8 cellular contexts compared by ENCODE assay signal in genomic region chr19:1847684-1848398, GRCh38. TPM values are rescaled to one million over a fixed set of nuclear protein-coding genes. Genes with fewer than 3 reads are reported as not detected.
DNase-seq lines count a peak whose midpoint lies in the region; ATAC-seq and TF ChIP-seq lines count a peak whose summit lies in the region.

No MANE protein-coding gene starts in this region.

- no peak for TF ChIP-seq CTCF in DND-41 (IDR thresholded peaks at IDR 0.05; ENCODE audit: borderline replicate concordance, extremely low read depth, low read length, poor library complexity, severe bottlenecking)

- H3K9ac ChIP-seq in DND-41 (ENCODE audit: low read depth, low read length): peak overlapping the region; percentile 97

- H2AFZ ChIP-seq in DND-41 (ENCODE audit: low read depth, low read length): peak overlapping the region; percentile 94

- peaks cover 69% of the 10 kb centered on the region for H4K20me1 ChIP-seq in DND-41 (ENCODE audit: insufficient read depth, low read length)

- H3K9me3 ChIP-seq in DND-41 (ENCODE audit: insufficient read depth, low read length, severe bottlenecking): no peaks in the 10 kb centered on the region

- H3K27me3 Mint-ChIP-seq in activated naive CD8-positive, alpha-beta T cell treated with anti-CD3 and anti-CD28 coated beads for 36 hours: no peaks in the 10 kb centered on the region

- H3K27ac ChIP-seq in DND-41 (ENCODE audit: low read length): peak overlapping the region; percentile 100

- peaks cover 43% of the 10 kb centered on the region for H3K36me3 ChIP-seq in DND-41 (ENCODE audit: insufficient read depth, low read length)

- H3K9me3 Mint-ChIP-seq in activated naive CD8-positive, alpha-beta T cell treated with anti-CD3 and anti-CD28 coated beads for 36 hours: no peaks in the 10 kb centered on the region

- H3K27me3 ChIP-seq in DND-41 (ENCODE audit: insufficient read depth, low read length, poor library complexity): no peaks in the 10 kb centered on the region

- peak overlapping the region; percentile 99 for H3K4me2 ChIP-seq in DND-41 (ENCODE audit: insufficient read depth, low read length)

- ATAC-seq in DND-41 (ENCODE audit: insufficient read depth, low read depth) (peak; percentile 28), GM21528 (IDR thresholded peaks at IDR 0.05; ENCODE audit: low FRiP score, unreplicated experiment) (peak; percentile 26), HG02678 (IDR thresholded peaks at IDR 0.05; ENCODE audit: unreplicated experiment) (no peak)

- peaks cover 11% of the 10 kb centered on the region for H3K36me3 Mint-ChIP-seq in activated naive CD8-positive, alpha-beta T cell treated with anti-CD3 and anti-CD28 coated beads for 36 hours

- H3K4me1 Mint-ChIP-seq in activated naive CD8-positive, alpha-beta T cell treated with anti-CD3 and anti-CD28 coated beads for 36 hours: peaks cover 43% of the 10 kb centered on the region

- H3K79me2 ChIP-seq in DND-41 (ENCODE audit: insufficient read depth, low read length): peaks cover 74% of the 10 kb centered on the region

- H3K4me1 ChIP-seq in DND-41 (ENCODE audit: insufficient read depth, low read length): peaks cover 56% of the 10 kb centered on the region

- H3K27ac Mint-ChIP-seq in activated naive CD8-positive, alpha-beta T cell treated with anti-CD3 and anti-CD28 coated beads for 36 hours: peak overlapping the region; percentile 94

- H3K4me3 Mint-ChIP-seq in activated naive CD8-positive, alpha-beta T cell treated with anti-CD3 and anti-CD28 coated beads for 36 hours: peak overlapping the region; percentile 92

- H3K4me3 ChIP-seq in DND-41 (ENCODE audit: low read depth in 1 of 2, low read length in 2 of 2): peak overlapping the region; percentile 99 to 100
- H3K4me3 ChIP-seq in skeletal muscle cell (ENCODE audit: low read depth, low read length): peak overlapping the region; percentile 96

- DNase-seq in DND-41: no peak
- DNase-seq in LHCN-M2 (ENCODE audit: low read depth): peak; percentile 29
- peak; percentile 61 for DNase-seq in activated naive CD8-positive, alpha-beta T cell treated with anti-CD3 and anti-CD28 coated beads for 36 hours
- DNase-seq in hepatic stellate cell (ENCODE audit: low spot score): peak; percentile 60
- no peak for DNase-seq in skeletal muscle cell (ENCODE audit: low read depth)
- no peak for DNase-seq in NCI-H446 (lab: John Stamatoyannopoulos, UW)

RNA-seq across cellular contexts. Expression of gene REXO1, which starts 0.4 kb away (rescaled TPM):
- 8.7 and 9.0 TPM in 2 replicates for total RNA-seq in LHCN-M2 (2014; rRNA removed)
- polyA plus RNA-seq in LHCN-M2 (2012): 15.1 TPM
- 10 to 100 TPM; 53.1 to 54.2 TPM for total RNA-seq in activated naive CD8-positive, alpha-beta T cell treated with anti-CD3 and anti-CD28 coated beads for 36 hours

RNA-seq across cellular contexts. Expression of gene KLF16, which starts 15.5 kb away (rescaled TPM):
- total RNA-seq in LHCN-M2 (2014; rRNA removed): 9.4 and 13.6 TPM in 2 replicates
- 19.1 TPM for polyA plus RNA-seq in LHCN-M2 (2012)
- 10 to 100 TPM; 37.9 to 39.0 TPM for total RNA-seq in activated naive CD8-positive, alpha-beta T cell treated with anti-CD3 and anti-CD28 coated beads for 36 hours

RNA-seq across cellular contexts. Expression of gene ATP8B3, which starts 35.8 kb away (rescaled TPM):
- total RNA-seq in LHCN-M2 (2014; rRNA removed): 4.9 and 6.5 TPM in 2 replicates
- 4.6 TPM for polyA plus RNA-seq in LHCN-M2 (2012)
- 1 to 10 TPM; 2.3 to 2.7 TPM for total RNA-seq in activated naive CD8-positive, alpha-beta T cell treated with anti-CD3 and anti-CD28 coated beads for 36 hours

RNA-seq across cellular contexts. Expression of gene ABHD17A, which starts 37.5 kb away (rescaled TPM):
- 118 and 132 TPM in 2 replicates for total RNA-seq in LHCN-M2 (2014; rRNA removed)
- 57.7 TPM for polyA plus RNA-seq in LHCN-M2 (2012)
- total RNA-seq in activated naive CD8-positive, alpha-beta T cell treated with anti-CD3 and anti-CD28 coated beads for 36 hours: 100 to 1,000 TPM in 1 of 2 experiments, 10 to 100 TPM in 1; 98.7 to 106 TPM

RNA-seq across cellular contexts. Expression of gene ADAT3, which starts 57.4 kb away (rescaled TPM):
- total RNA-seq in LHCN-M2 (2014; rRNA removed): 6.0 and 7.6 TPM in 2 replicates
- polyA plus RNA-seq in LHCN-M2 (2012): 3.8 TPM
- 1 to 10 TPM; 5.7 to 5.9 TPM for total RNA-seq in activated naive CD8-positive, alpha-beta T cell treated with anti-CD3 and anti-CD28 coated beads for 36 hours

Comparison
In these comparisons a context has a peak if more than half of its experiments do, and no peak if none do; other contexts are left out.
1. DNase-seq: peak in LHCN-M2 (single experiment), activated naive CD8-positive, alpha-beta T cell treated with anti-CD3 and anti-CD28 coated beads for 36 hours (single experiment) and hepatic stellate cell (single experiment); none in DND-41 (single experiment), skeletal muscle cell (single experiment) and NCI-H446 (0 of 2).